22 cellular contexts compared by ENCODE assay signal in genomic region chr7:84508569-84508968, GRCh38.
DNase-seq lines count a peak whose midpoint lies in the region; ATAC-seq, FAIRE-seq and TF ChIP-seq lines count a peak whose summit lies in the region.
"Had no signal": no experiment of that assay in that cellular context is flagged by ENCODE, and none has a peak within 500 bp of the region (broad histone marks: within the 10 kb centered on the region; RNA-seq: fewer than 3 reads in every experiment).

No MANE protein-coding gene starts in this region.

- DNase-seq in Right ventricle myocardium inferior (ENCODE audit: missing footprints) (no peak), left cardiac atrium (no peak), mesenchymal stem cell (no peak), osteoblast (ENCODE audit: insufficient read length, low spot score, missing footprints) (no peak), testis (peak; percentile 19), kidney (no peak), mammary epithelial cell (no peak)
- DNase-seq in naive thymus-derived CD8-positive, alpha-beta T cell: no peak
- DNase-seq: AML-193; Caco-2; CD4-positive, alpha-beta T cell; DMS79; GDM1; GOT3; H9 had no signal

- peaks cover 0 to 4% (median 0%) of the 10 kb centered on the region in 5 donors for H3K27me3 Mint-ChIP-seq in naive thymus-derived CD8-positive, alpha-beta T cell
- H3K27me3 Mint-ChIP-seq: CD4-positive, alpha-beta T cell had no signal

- H3K4me2 ChIP-seq in mesenchymal stem cell (ENCODE audit: low read length, poor library complexity, severe bottlenecking) (no peak overlapping the region), osteoblast (ENCODE audit: insufficient read depth, low read length) (no peak overlapping the region), mammary epithelial cell (ENCODE audit: insufficient read depth, low read depth, low read length) (no peak overlapping the region)
- H3K4me2 ChIP-seq: A549 had no signal

- TF ChIP-seq CTCF in osteoblast (IDR thresholded peaks at IDR 0.05; ENCODE audit: extremely low read depth, low read depth, low read length) (no peak), testis (IDR thresholded peaks at IDR 0.05) (no peak), kidney (IDR thresholded peaks at IDR 0.05; ENCODE audit: borderline replicate concordance, extremely low read depth, insufficient read depth) (no peak), mammary epithelial cell (conservative IDR thresholded peaks at IDR 0.05 in 1 of 2, IDR thresholded peaks at IDR 0.05 in 1 of 2; ENCODE audit: extremely low read depth in 1 of 2, insufficient read depth in 1 of 2, low read depth in 1 of 2, low read length in 2 of 2) (no peak)

- no peak overlapping the region for H3K4ac ChIP-seq in mesenchymal stem cell (ENCODE audit: low read depth in 1 of 2, low read length in 2 of 2)

- H3K23ac ChIP-seq in mesenchymal stem cell (ENCODE audit: low read length in 2 of 2): no peak overlapping the region

- H3K36me3 Mint-ChIP-seq in naive thymus-derived CD8-positive, alpha-beta T cell: no peaks in the 10 kb centered on the region

- H2AK5ac ChIP-seq in mesenchymal stem cell (ENCODE audit: low read length, severe bottlenecking): peak overlapping the region; percentile 19

- in situ Hi-C loops in mammary epithelial cell (cut with MboI; ENCODE audit: low sequenced_read_pairs in 2 of 2): no loop called here

- ATAC-seq in Right ventricle myocardium inferior (peak; percentile 48), left cardiac atrium (no peak)
- no peak for ATAC-seq in naive thymus-derived CD8-positive, alpha-beta T cell
- ATAC-seq: A549 had no signal

- no peak overlapping the region for H3K4me3 Mint-ChIP-seq in naive thymus-derived CD8-positive, alpha-beta T cell
- H3K4me3 Mint-ChIP-seq: CD4-positive, alpha-beta T cell; H9 had no signal

- H3K27me3 ChIP-seq in mesenchymal stem cell (ENCODE audit: control insufficient read depth in 1 of 2, insufficient read depth in 1 of 2, low read length in 2 of 2) (no peaks in the 10 kb centered on the region), osteoblast (ENCODE audit: insufficient read depth, low read length) (no peaks in the 10 kb centered on the region), testis (no peaks in the 10 kb centered on the region), mammary epithelial cell (ENCODE audit: insufficient read depth, low read length) (no peaks in the 10 kb centered on the region)

- no peak overlapping the region for H4K91ac ChIP-seq in mesenchymal stem cell (ENCODE audit: low read length)

- no peak overlapping the region for H4K8ac ChIP-seq in mesenchymal stem cell (ENCODE audit: low read length)

- peak overlapping the region; percentile 19 for H3K9ac ChIP-seq in mesenchymal stem cell (ENCODE audit: low read length)
- no peak overlapping the region for H3K9ac ChIP-seq in kidney (ENCODE audit: low read length in 2 of 2)
- no peak overlapping the region for H3K9ac ChIP-seq in mammary epithelial cell (ENCODE audit: insufficient read depth, low read length)

- no peak overlapping the region for H3K27ac Mint-ChIP-seq in naive thymus-derived CD8-positive, alpha-beta T cell
- H3K27ac Mint-ChIP-seq: CD4-positive, alpha-beta T cell; H9 had no signal

- no peaks in the 10 kb centered on the region for H3K9me3 Mint-ChIP-seq in naive thymus-derived CD8-positive, alpha-beta T cell
- H3K9me3 Mint-ChIP-seq: CD4-positive, alpha-beta T cell; H9 had no signal

- H3K18ac ChIP-seq in mesenchymal stem cell (ENCODE audit: low read depth in 1 of 2, low read length in 2 of 2): no peak overlapping the region

- H3K27ac ChIP-seq in mesenchymal stem cell (ENCODE audit: low read length, poor library complexity, severe bottlenecking): no peak overlapping the region
- H3K27ac ChIP-seq in osteoblast (ENCODE audit: low read depth, low read length): no peak overlapping the region
- H3K27ac ChIP-seq in testis: no peak overlapping the region
- no peak overlapping the region for H3K27ac ChIP-seq in kidney (ENCODE audit: low read depth in 2 of 2, low read length in 2 of 2)
- H3K27ac ChIP-seq in mammary epithelial cell (ENCODE audit: insufficient read depth, low read depth, low read length): no peak overlapping the region
- H3K27ac ChIP-seq: 22Rv1, A549, C4-2B had no signal

- dilution Hi-C loops in mammary epithelial cell (cut with HindIII; ENCODE audit: low sequenced_read_pairs): no loop called here

- no peak overlapping the region for H3K14ac ChIP-seq in mesenchymal stem cell (ENCODE audit: low read length in 2 of 2)

- FAIRE-seq in kidney (lab: Jason Lieb, UNC): no peak
- FAIRE-seq: A549, D721Med, GM12892, GM18507, HTR-8/SVneo had no signal

- CTCF ChIA-PET in mammary epithelial cell (lab: Charles Lee; ENCODE audit: low non-redundant PET): no interaction called here

- H2BK15ac ChIP-seq in mesenchymal stem cell (ENCODE audit: low read depth, poor library complexity, severe bottlenecking): no peak overlapping the region

- no peaks in the 10 kb centered on the region for H3K79me1 ChIP-seq in mesenchymal stem cell (replicated peaks; ENCODE audit: low read length, poor library complexity, severe bottlenecking)

- H3K79me2 ChIP-seq in osteoblast (ENCODE audit: insufficient read depth, low read length): no peaks in the 10 kb centered on the region
- H3K79me2 ChIP-seq in mammary epithelial cell (ENCODE audit: insufficient read depth, low read length): no peaks in the 10 kb centered on the region

- no peak overlapping the region for H2AFZ ChIP-seq in mesenchymal stem cell (ENCODE audit: low read depth, low read length)
- peak overlapping the region; percentile 73 for H2AFZ ChIP-seq in osteoblast (ENCODE audit: low read length)
- no peak overlapping the region for H2AFZ ChIP-seq in mammary epithelial cell (ENCODE audit: low read depth, low read length)

- BruUV-seq in mammary epithelial cell (replicated peaks; lab: Mats Ljungman, UMichigan): no TSS peak

- H3K9me3 ChIP-seq in mesenchymal stem cell (ENCODE audit: control insufficient read depth, low read length) (no peaks in the 10 kb centered on the region), osteoblast (ENCODE audit: low read depth, low read length) (no peaks in the 10 kb centered on the region), testis (no peaks in the 10 kb centered on the region), kidney (ENCODE audit: control insufficient read depth in 1 of 2, low read length in 2 of 2) (no peaks in the 10 kb centered on the region), mammary epithelial cell (replicated peaks; ENCODE audit: insufficient read depth, low read length) (no peaks in the 10 kb centered on the region)
- H3K9me3 ChIP-seq: A549, Caco-2 had no signal

- no peak for TF ChIP-seq POLR2A in testis (IDR thresholded peaks at IDR 0.05)

- H4K20me1 ChIP-seq in osteoblast (ENCODE audit: insufficient read depth, low read length): no peaks in the 10 kb centered on the region
- no peaks in the 10 kb centered on the region for H4K20me1 ChIP-seq in mammary epithelial cell (ENCODE audit: insufficient read depth, low read length)

- H3K36me3 ChIP-seq in mesenchymal stem cell (ENCODE audit: control insufficient read depth in 1 of 2, insufficient read depth in 2 of 2, low read depth in 1 of 2, low read length in 2 of 2): no peaks in the 10 kb centered on the region
- no peaks in the 10 kb centered on the region for H3K36me3 ChIP-seq in osteoblast (ENCODE audit: insufficient read depth, low read length)
- no peaks in the 10 kb centered on the region for H3K36me3 ChIP-seq in testis (ENCODE audit: low read depth, missing control alignments)
- H3K36me3 ChIP-seq in kidney (ENCODE audit: control insufficient read depth in 1 of 2, insufficient read depth in 2 of 2, low read length in 2 of 2): no peaks in the 10 kb centered on the region
- no peaks in the 10 kb centered on the region for H3K36me3 ChIP-seq in mammary epithelial cell (ENCODE audit: insufficient read depth, low read length)

- no peak overlapping the region for H3K4me3 ChIP-seq in mesenchymal stem cell (ENCODE audit: insufficient read depth in 1 of 2, low read depth in 1 of 2, low read length in 2 of 2)
- no peak overlapping the region for H3K4me3 ChIP-seq in osteoblast (ENCODE audit: insufficient read depth, low read length)
- H3K4me3 ChIP-seq in testis: no peak overlapping the region
- H3K4me3 ChIP-seq in kidney (ENCODE audit: low read length in 2 of 2): no peak overlapping the region
- no peak overlapping the region for H3K4me3 ChIP-seq in mammary epithelial cell (replicated peaks in 1 of 3; ENCODE audit: insufficient read depth in 1 of 3, low read depth in 2 of 3, low read length in 3 of 3)
- H3K4me3 ChIP-seq: A549 had no signal

- H3K4me1 ChIP-seq in mesenchymal stem cell (ENCODE audit: control insufficient read depth, insufficient read depth, low read depth, low read length) (peaks cover 3% of the 10 kb centered on the region), osteoblast (ENCODE audit: insufficient read depth, low read length) (peaks cover 8% of the 10 kb centered on the region), testis (no peaks in the 10 kb centered on the region), kidney (ENCODE audit: control insufficient read depth in 1 of 2, insufficient read depth in 1 of 2, low read depth in 1 of 2, low read length in 2 of 2) (no peaks in the 10 kb centered on the region), mammary epithelial cell (ENCODE audit: insufficient read depth, low read length) (no peaks in the 10 kb centered on the region)
- H3K4me1 ChIP-seq: Caco-2 had no signal

- intact Hi-C loops in Right ventricle myocardium inferior (cut with DNase I) (no loop called here), left cardiac atrium (cut with DNase I) (no loop called here), testis (cut with DNase I; ENCODE audit: low total_unique reads) (no loop called here), kidney (cut with DNase I) (no loop called here), mammary epithelial cell (cut with micrococcal nuclease) (no loop called here)

- no peaks in the 10 kb centered on the region for H3K4me1 Mint-ChIP-seq in naive thymus-derived CD8-positive, alpha-beta T cell

- 94% methylated on average over 4 of the region's 4 CpGs for WGBS in mesenchymal stem cell
- WGBS in testis, 2 donors: 48 to 60% methylated on average over 4 of the region's 4 CpGs
- 88% methylated on average over 4 of the region's 4 CpGs for WGBS in mammary epithelial cell (ENCODE audit: low coverage, missing lambda C conversion rate)

- no peak overlapping the region for H2BK5ac ChIP-seq in mesenchymal stem cell (ENCODE audit: low read depth, low read length, poor library complexity, severe bottlenecking)

- POLR2A ChIA-PET in naive thymus-derived CD8-positive, alpha-beta T cell (lab: Charles Lee): no interaction called here

- H2BK12ac ChIP-seq in mesenchymal stem cell (ENCODE audit: low read length in 2 of 2): no peak overlapping the region

- no peak overlapping the region for H2BK120ac ChIP-seq in mesenchymal stem cell (ENCODE audit: low read depth, low read length)
